26 cellular contexts compared by ENCODE assay signal in genomic region chr16:13977177-13977576, GRCh38.
"Had no signal": no experiment of that assay in that cellular context is flagged by ENCODE, and none has a peak within 500 bp of the region (broad histone marks: within the 10 kb centered on the region; RNA-seq: fewer than 3 reads in every experiment).

No MANE protein-coding gene starts in this region.

- ATAC-seq: effector memory CD8-positive, alpha-beta T cell; esophagus mucosa; gastrocnemius medialis; heart right ventricle; left cardiac atrium; left lung; left ventricle myocardium superior; lower lobe of right lung; mucosa of descending colon had no signal

- H3K27ac ChIP-seq: colonic mucosa, epithelial cell of prostate, esophagus squamous epithelium, gastrocnemius medialis, heart right ventricle, left lung, lower lobe of right lung had no signal

- H3K9me3 ChIP-seq: colonic mucosa, gastrocnemius medialis, mucosa of descending colon had no signal

- DNase-seq: colonic mucosa; cortex of kidney; effector CD8-positive, alpha-beta T cell; effector memory CD8-positive, alpha-beta T cell; endodermal cell; erythroblast; esophagus squamous epithelium; foreskin fibroblast; foreskin melanocyte; gastrocnemius medialis; glutamatergic neuron; head of caudate nucleus; heart right ventricle; hippocampal formation; kidney; left cardiac atrium; left lung; left ventricle myocardium superior; lower lobe of right lung; mesenchymal stem cell; mucosa of descending colon; naive B cell had no signal

- H3K4me3 ChIP-seq: colonic mucosa, esophagus squamous epithelium, gastrocnemius medialis, heart right ventricle, left lung, lower lobe of right lung, mucosa of descending colon had no signal

- H3K4me1 ChIP-seq: colonic mucosa, esophagus squamous epithelium, gastrocnemius medialis, heart right ventricle, left lung, lower lobe of right lung had no signal

- FAIRE-seq: endometrium, islet of Langerhans, kidney had no signal

- H3K36me3 ChIP-seq: colonic mucosa, esophagus squamous epithelium, gastrocnemius medialis, heart right ventricle, left lung, lower lobe of right lung had no signal

- H3K27me3 ChIP-seq: colonic mucosa, esophagus squamous epithelium, gastrocnemius medialis, heart right ventricle, left lung had no signal
